17 cellular contexts compared by ENCODE assay signal in genomic region chr2:23828986-23829385, GRCh38.
"Had no signal": no experiment of that assay in that cellular context is flagged by ENCODE, and none has a peak within 500 bp of the region (broad histone marks: within the 10 kb centered on the region; RNA-seq: fewer than 3 reads in every experiment).

No MANE protein-coding gene starts in this region.

- H3K4me1 ChIP-seq: prostate gland, right lobe of liver, upper lobe of left lung had no signal

- H3K27ac Mint-ChIP-seq: activated CD4-positive, alpha-beta memory T cell treated with anti-CD3 and anti-CD28 coated beads for 36 hours; activated T-cell treated with anti-CD3 and anti-CD28 coated beads, Interleukin-2, amount 50 U/mL, for 72 hours had no signal

- H3K9me3 ChIP-seq: mucosa of descending colon, neutrophil, prostate gland, right lobe of liver, upper lobe of left lung had no signal

- H3K36me3 Mint-ChIP-seq: T-cell had no signal

- H3K4me3 Mint-ChIP-seq: activated CD4-positive, alpha-beta memory T cell treated with anti-CD3 and anti-CD28 coated beads for 36 hours; activated T-cell treated with anti-CD3 and anti-CD28 coated beads, Interleukin-2, amount 50 U/mL, for 72 hours; naive thymus-derived CD8-positive, alpha-beta T cell; T-cell had no signal

- H3K27me3 ChIP-seq: cardiac muscle cell, neutrophil, right lobe of liver, upper lobe of left lung had no signal

- H3K36me3 ChIP-seq: prostate gland, right lobe of liver had no signal

- DNase-seq: activated CD4-positive, alpha-beta memory T cell treated with anti-CD3 and anti-CD28 coated beads for 36 hours; activated CD8-positive, alpha-beta memory T cell treated with anti-CD3 and anti-CD28 coated beads, Interleukin-2, amount 50 U/mL, for 4 hours; activated gamma-delta T cell treated with Interleukin-2 at 50 U/mL for 16 hours; activated T-cell treated with anti-CD3 and anti-CD28 coated beads, Interleukin-2, amount 50 U/mL, for 72 hours; hippocampal formation; mucosa of descending colon; naive thymus-derived CD8-positive, alpha-beta T cell; right lobe of liver; stimulated activated naive CD4-positive, alpha-beta T cell treated with Interleukin-2 at 50 U/mL for 16 hours; T-cell; T1000; upper lobe of left lung had no signal

- H3K9me3 Mint-ChIP-seq: activated CD4-positive, alpha-beta memory T cell treated with anti-CD3 and anti-CD28 coated beads for 36 hours; activated T-cell treated with anti-CD3 and anti-CD28 coated beads, Interleukin-2, amount 50 U/mL, for 72 hours; naive thymus-derived CD8-positive, alpha-beta T cell; T-cell had no signal

- H3K27me3 Mint-ChIP-seq: activated CD4-positive, alpha-beta memory T cell treated with anti-CD3 and anti-CD28 coated beads for 36 hours; naive thymus-derived CD8-positive, alpha-beta T cell; T-cell had no signal

- ATAC-seq: activated T-cell treated with anti-CD3 and anti-CD28 coated beads, Interleukin-2, amount 50 U/mL, for 72 hours; mucosa of descending colon; naive thymus-derived CD8-positive, alpha-beta T cell; right lobe of liver; T-cell had no signal

- H3K4me3 ChIP-seq: cardiac muscle cell, lung, mucosa of descending colon, prostate gland, right lobe of liver, upper lobe of left lung had no signal

- H3K27ac ChIP-seq: cardiac muscle cell, neutrophil, prostate gland, right lobe of liver, upper lobe of left lung, VCaP had no signal

- H3K4me1 Mint-ChIP-seq: T-cell had no signal
